In the genomic region with DNA sequence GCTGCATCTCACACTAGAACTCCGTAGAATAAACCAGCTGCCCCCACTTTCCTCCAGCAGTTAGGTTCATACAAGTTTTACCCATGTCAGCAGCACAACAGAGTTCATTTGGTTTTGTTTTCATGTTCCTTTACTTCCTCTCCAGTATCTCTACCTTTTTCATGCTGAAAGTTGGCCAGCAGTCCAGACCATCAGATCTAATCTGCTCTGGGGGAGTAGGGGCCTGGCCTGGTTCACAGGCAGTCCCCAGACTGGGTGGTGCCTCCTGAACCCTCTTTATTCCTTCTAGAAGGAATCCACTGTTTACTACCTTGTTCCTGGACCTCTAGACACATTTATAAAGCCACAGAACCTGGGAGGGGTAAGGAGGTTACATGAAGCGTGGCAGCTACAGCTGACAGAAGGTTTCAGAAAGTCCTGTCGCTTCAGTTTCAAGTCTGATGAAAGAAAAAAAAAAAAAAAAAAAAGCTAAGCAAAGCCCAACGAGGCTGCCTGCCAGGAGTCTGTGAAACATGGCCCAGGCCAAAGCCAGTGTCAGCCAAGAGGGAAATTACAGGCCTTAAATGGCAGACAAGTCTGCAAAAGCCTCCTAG, we compare ENCODE assay signal across 8 cellular contexts.
DNase-seq lines count a peak whose midpoint lies in the region; ATAC-seq and TF ChIP-seq lines count a peak whose summit lies in the region.

No MANE protein-coding gene starts in this region.

- TF ChIP-seq CTCF in GM13976 (IDR thresholded peaks at IDR 0.05; ENCODE audit: borderline replicate concordance, control extremely low read depth, extremely low read depth, insufficient read depth, missing control alignments) (no peak), Loucy (conservative IDR thresholded peaks at IDR 0.05; ENCODE audit: low read length) (no peak), astrocyte of the cerebellum (IDR thresholded peaks at IDR 0.05; ENCODE audit: low read depth, low read length, missing control alignments) (no peak)

- H3F3A ChIP-seq in Loucy (ENCODE audit: low read depth): no peaks in the 10 kb centered on the region

- no peaks in the 10 kb centered on the region for H3K36me3 ChIP-seq in Loucy (ENCODE audit: insufficient read depth, low read length)

- no peaks in the 10 kb centered on the region for H3K79me2 ChIP-seq in Loucy (ENCODE audit: insufficient read depth, low read length)

- no peaks in the 10 kb centered on the region for H3K9me2 ChIP-seq in Loucy (replicated peaks; ENCODE audit: low read depth, low read length)

- no peaks in the 10 kb centered on the region for H3K27me3 ChIP-seq in Loucy (ENCODE audit: insufficient read depth, low read length, poor library complexity, severe bottlenecking)

- H3K9ac ChIP-seq in Loucy (ENCODE audit: low read depth, low read length, poor library complexity, severe bottlenecking): peak overlapping the region; percentile 8

- no peaks in the 10 kb centered on the region for H4K20me1 ChIP-seq in Loucy (ENCODE audit: insufficient read depth, low read length, poor library complexity, severe bottlenecking)

- DNase-seq in GM13976 (ENCODE audit: low spot score) (peak; percentile 49), astrocyte of the cerebellum (ENCODE audit: low read depth) (peak; percentile 32), kidney tubule cell (ENCODE audit: low spot score) (peak; percentile 66), stromal cell of bone marrow (ENCODE audit: low read depth) (peak; percentile 72), HPDE6-E6E7 (ENCODE audit: extremely low spot score) (no peak), NCI-H226 (no peak)

- H3K4me2 ChIP-seq in Loucy (ENCODE audit: low read depth, low read length, poor library complexity, severe bottlenecking): peak overlapping the region; percentile 24

- H3K9me3 ChIP-seq in Loucy (ENCODE audit: insufficient read depth, low read depth, low read length): no peaks in the 10 kb centered on the region

- peak; percentile 85 for ATAC-seq in GM21717 (IDR thresholded peaks at IDR 0.05; ENCODE audit: unreplicated experiment)

- H3K4me3 ChIP-seq in Loucy (ENCODE audit: low read length, poor library complexity, severe bottlenecking): no peak overlapping the region
- H3K4me3 ChIP-seq in astrocyte of the cerebellum (ENCODE audit: low read depth, low read length): no peak overlapping the region

- H2AFZ ChIP-seq in Loucy (ENCODE audit: low read length): peak overlapping the region; percentile 79

- peaks cover 40% of the 10 kb centered on the region for H3K4me1 ChIP-seq in Loucy (ENCODE audit: insufficient read depth, low read length, poor library complexity, severe bottlenecking)

- in situ Hi-C loops in GM13976 (cut with MboI; ENCODE audit: low sequenced_read_pairs, unreplicated experiment): no loop called here
- in situ Hi-C loops in astrocyte of the cerebellum (cut with HindIII; ENCODE audit: low sequenced_read_pairs): loop anchor here (5.0 kb wide), 1 partner anchor 146 kb away; no protein-coding TSS in a partner anchor

Comparison
In these comparisons a context has a peak if more than half of its experiments do, and no peak if none do; other contexts are left out.
1. DNase-seq: peak in GM13976 (single experiment), astrocyte of the cerebellum (single experiment), kidney tubule cell (single experiment) and stromal cell of bone marrow (single experiment); none in HPDE6-E6E7 (single experiment) and NCI-H226 (single experiment).